ENCODE assay signal across 1 cellular context in the genomic region with DNA sequence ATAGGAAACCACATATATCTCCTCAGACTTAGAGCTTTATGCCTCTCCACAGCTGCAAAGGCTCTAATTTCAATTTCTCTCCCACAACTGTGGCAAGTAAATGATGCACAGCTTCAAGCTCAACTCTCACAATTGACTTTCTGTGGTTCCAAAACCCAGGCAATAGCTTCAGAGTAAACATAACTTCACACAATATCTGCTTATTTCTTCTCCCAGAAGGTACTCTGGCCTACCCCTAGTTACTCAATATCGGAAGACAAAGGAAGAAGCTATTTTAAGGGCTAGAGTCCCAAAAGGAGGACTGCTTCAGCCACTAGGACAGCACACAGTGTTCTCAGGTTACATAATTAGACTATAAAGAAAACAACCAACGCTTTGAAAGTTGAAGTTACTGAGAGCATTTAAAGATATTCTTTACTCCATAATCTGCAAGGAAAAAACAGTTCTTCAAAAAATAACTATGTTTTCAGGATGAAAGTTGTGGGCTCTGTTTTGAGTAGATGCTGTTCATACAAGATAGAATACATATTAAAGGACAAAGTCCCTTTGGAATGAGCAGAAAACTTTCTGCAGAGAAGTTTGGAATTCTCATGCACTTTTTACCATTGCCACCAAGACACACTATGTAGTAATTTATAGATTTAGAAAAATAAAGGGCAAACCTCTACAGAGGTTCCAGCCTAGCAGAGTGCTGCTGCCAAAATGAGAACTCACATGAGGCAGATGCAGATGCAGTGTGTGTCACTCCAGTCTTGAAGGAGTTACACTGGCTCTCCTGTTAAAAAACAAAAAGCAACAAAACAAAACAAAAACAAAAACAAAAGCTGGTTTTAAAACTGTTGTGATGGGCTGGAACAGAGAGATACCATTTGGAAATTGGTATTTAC.
TF ChIP-seq lines count a peak whose summit lies in the region.

No MANE protein-coding gene starts in this region.

TF ChIP-seq in A549, 52 proteins besides CTCF, POLR2A, EP300 and RAD21 (continued from another document):
- TF ChIP-seq E2F6 (IDR thresholded peaks at IDR 0.05; ENCODE audit: borderline replicate concordance, low read depth) (no peak), ESRRA (IDR thresholded peaks at IDR 0.05; ENCODE audit: borderline replicate concordance, low read length) (no peak), CHD2 (IDR thresholded peaks at IDR 0.05; ENCODE audit: low read length, partially characterized antibody) (no peak), JUNB (IDR thresholded peaks at IDR 0.05) (no peak), ZFP36 (IDR thresholded peaks at IDR 0.05; ENCODE audit: borderline replicate concordance, partially characterized antibody) (no peak), KDM1A (IDR thresholded peaks at IDR 0.05; ENCODE audit: low read depth) (no peak), HOXA7 (CRISPR knock-in tag; IDR thresholded peaks at IDR 0.05) (no peak), RNF2 (IDR thresholded peaks at IDR 0.05; ENCODE audit: borderline replicate concordance, low read depth) (no peak), FOXS1 (CRISPR knock-in tag; IDR thresholded peaks at IDR 0.05) (no peak)
- TF ChIP-seq, protein P1, sequence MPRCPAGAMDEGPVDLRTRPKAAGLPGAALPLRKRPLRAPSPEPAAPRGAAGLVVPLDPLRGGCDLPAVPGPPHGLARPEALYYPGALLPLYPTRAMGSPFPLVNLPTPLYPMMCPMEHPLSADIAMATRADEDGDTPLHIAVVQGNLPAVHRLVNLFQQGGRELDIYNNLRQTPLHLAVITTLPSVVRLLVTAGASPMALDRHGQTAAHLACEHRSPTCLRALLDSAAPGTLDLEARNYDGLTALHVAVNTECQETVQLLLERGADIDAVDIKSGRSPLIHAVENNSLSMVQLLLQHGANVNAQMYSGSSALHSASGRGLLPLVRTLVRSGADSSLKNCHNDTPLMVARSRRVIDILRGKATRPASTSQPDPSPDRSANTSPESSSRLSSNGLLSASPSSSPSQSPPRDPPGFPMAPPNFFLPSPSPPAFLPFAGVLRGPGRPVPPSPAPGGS (IDR thresholded peaks at IDR 0.05), result no peak
